In the genomic region with DNA sequence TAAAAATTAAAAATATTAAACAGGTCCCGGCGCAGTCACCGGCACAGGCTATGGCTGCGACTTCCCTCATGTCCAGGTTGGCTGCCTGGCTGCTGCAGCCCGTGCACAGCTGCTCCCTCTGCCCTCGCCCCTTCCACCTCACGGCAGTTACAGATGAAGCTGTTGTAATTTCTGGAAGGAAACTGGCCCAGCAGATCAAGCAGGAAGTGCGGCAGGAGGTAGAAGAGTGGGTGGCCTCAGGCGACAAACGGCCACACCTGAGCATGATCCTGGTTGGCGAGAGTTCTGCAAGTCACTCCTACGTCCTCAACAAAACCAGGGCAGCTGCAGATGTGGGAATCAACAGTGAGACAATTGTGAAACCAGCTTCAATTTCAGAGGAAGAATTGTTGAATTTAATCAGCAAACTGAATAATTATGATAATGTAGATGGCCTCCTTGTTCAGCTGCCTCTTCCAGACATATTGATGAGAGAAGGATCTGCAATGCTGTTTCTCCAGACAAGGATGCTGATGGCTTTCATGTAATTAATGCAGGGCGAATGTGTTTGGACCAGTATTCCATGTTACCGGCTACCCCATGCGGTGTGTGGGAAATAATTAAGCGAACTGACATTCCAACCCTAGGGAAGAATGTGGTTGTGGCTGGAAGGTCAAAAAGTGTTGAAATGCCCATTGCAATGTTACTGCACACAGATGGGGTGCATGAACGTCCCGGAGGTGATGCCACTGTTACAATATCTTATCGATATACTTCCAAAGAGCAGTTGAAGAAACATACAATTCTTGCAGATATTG, we compare ENCODE assay signal across 8 cellular contexts. TPM values are rescaled to one million over a fixed set of nuclear protein-coding genes. Genes with fewer than 3 reads are reported as not detected.
DNase-seq lines count a peak whose midpoint lies in the region; ATAC-seq and TF ChIP-seq lines count a peak whose summit lies in the region.
"Had no signal": no experiment of that assay in that cellular context is flagged by ENCODE, and none has a peak within 500 bp of the region (broad histone marks: within the 10 kb centered on the region; RNA-seq: fewer than 3 reads in every experiment).

No MANE protein-coding gene starts in this region.

- peaks cover 11% of the 10 kb centered on the region for H3K4me1 Mint-ChIP-seq in WTC11
- H3K4me1 Mint-ChIP-seq in natural killer cell treated with Interleukin-12 subunit alpha and Interleukin-12 subunit beta and Interleukin-15 and Interleukin-18, amount 100 ng/mL, for 72 hours (ENCODE audit: low read depth in 2 of 2), result peaks cover 6 to 7% of the 10 kb centered on the region in 2 donors

- no peak for DNase-seq in WTC11 (ENCODE audit: low spot score)
- no peak for DNase-seq in natural killer cell treated with Interleukin-12 subunit alpha and Interleukin-12 subunit beta and Interleukin-15 and Interleukin-18, amount 100 ng/mL, for 72 hours (ENCODE audit: low spot score)
- no peak for DNase-seq in activated effector memory CD4-positive, alpha-beta T cell treated with Interleukin-2 at 50 U/mL for 16 hours
- DNase-seq in amniotic stem cell (lab: John Stamatoyannopoulos, UW), result no peak
- DNase-seq: MG63 had no signal

- no peaks in the 10 kb centered on the region for H3K27me3 Mint-ChIP-seq in WTC11 (ENCODE audit: low read depth)
- H3K27me3 Mint-ChIP-seq in natural killer cell treated with Interleukin-12 subunit alpha and Interleukin-12 subunit beta and Interleukin-15 and Interleukin-18, amount 100 ng/mL, for 72 hours, result peaks cover 12 to 32% of the 10 kb centered on the region in 2 donors

- H3K4me3 Mint-ChIP-seq in WTC11, result no peak overlapping the region
- no peak overlapping the region for H3K4me3 Mint-ChIP-seq in natural killer cell treated with Interleukin-12 subunit alpha and Interleukin-12 subunit beta and Interleukin-15 and Interleukin-18, amount 100 ng/mL, for 72 hours

- H3K27ac Mint-ChIP-seq in WTC11, result no peak overlapping the region
- H3K27ac Mint-ChIP-seq in natural killer cell treated with Interleukin-12 subunit alpha and Interleukin-12 subunit beta and Interleukin-15 and Interleukin-18, amount 100 ng/mL, for 72 hours, result no peak overlapping the region

- ATAC-seq in GM18519 (IDR thresholded peaks at IDR 0.05; ENCODE audit: low FRiP score, unreplicated experiment) (peak; percentile 53), HG02798 (IDR thresholded peaks at IDR 0.05; ENCODE audit: poor library complexity, unreplicated experiment) (peak; percentile 58), WTC11 (peak; percentile 83), GM21737 (IDR thresholded peaks at IDR 0.05; ENCODE audit: unreplicated experiment) (no peak)
- ATAC-seq in natural killer cell treated with Interleukin-12 subunit alpha and Interleukin-12 subunit beta and Interleukin-15 and Interleukin-18, amount 100 ng/mL, for 72 hours, result peak; percentile 62 to 71

- POLR2A ChIA-PET in WTC11 (lab: Charles Lee), result no interaction called here

- CTCF ChIA-PET in WTC11 (lab: Charles Lee), result interaction anchor here (0.8 kb wide), 1 partner anchor 18 kb away, joined by 3 read pairs; no protein-coding TSS in a partner anchor

- TF ChIP-seq CTCF in WTC11 (IDR thresholded peaks at IDR 0.05), result no peak

- H3K36me3 Mint-ChIP-seq in WTC11, result no peaks in the 10 kb centered on the region
- no peaks in the 10 kb centered on the region for H3K36me3 Mint-ChIP-seq in natural killer cell treated with Interleukin-12 subunit alpha and Interleukin-12 subunit beta and Interleukin-15 and Interleukin-18, amount 100 ng/mL, for 72 hours

- peaks cover 8% of the 10 kb centered on the region; the same call in 1 of the 2 replicates for H3K9me3 Mint-ChIP-seq in WTC11
- no peaks in the 10 kb centered on the region for H3K9me3 Mint-ChIP-seq in natural killer cell treated with Interleukin-12 subunit alpha and Interleukin-12 subunit beta and Interleukin-15 and Interleukin-18, amount 100 ng/mL, for 72 hours

TF ChIP-seq in WTC11, 78 proteins besides CTCF, POLR2A, EP300 and RAD21:
- TF ChIP-seq ZNF121 (CRISPR knock-in tag; IDR thresholded peaks at IDR 0.05), result no peak
- TF ChIP-seq, protein P1, sequence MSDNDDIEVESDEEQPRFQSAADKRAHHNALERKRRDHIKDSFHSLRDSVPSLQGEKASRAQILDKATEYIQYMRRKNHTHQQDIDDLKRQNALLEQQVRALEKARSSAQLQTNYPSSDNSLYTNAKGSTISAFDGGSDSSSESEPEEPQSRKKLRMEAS (CRISPR knock-in tag; IDR thresholded peaks at IDR 0.05), result 0 out of 2 replicates have a peak, but pooled peaks have one; percentile 15
TF ChIP-seq in WTC11: peak in this region for 1.

RNA-seq across cellular contexts. Expression of a gene that starts 13.2 kb away (rescaled TPM):
- total RNA-seq in WTC11 (2021), result 33.8 to 38.2 TPM (median 36.7 TPM) in 3 replicates
- total RNA-seq in natural killer cell treated with Interleukin-12 subunit alpha and Interleukin-12 subunit beta and Interleukin-15 and Interleukin-18, amount 100 ng/mL, for 72 hours, result 1 to 10 TPM; 7.2 TPM
